Comparison of ENCODE assay signal across 1 cellular context in the genomic region with DNA sequence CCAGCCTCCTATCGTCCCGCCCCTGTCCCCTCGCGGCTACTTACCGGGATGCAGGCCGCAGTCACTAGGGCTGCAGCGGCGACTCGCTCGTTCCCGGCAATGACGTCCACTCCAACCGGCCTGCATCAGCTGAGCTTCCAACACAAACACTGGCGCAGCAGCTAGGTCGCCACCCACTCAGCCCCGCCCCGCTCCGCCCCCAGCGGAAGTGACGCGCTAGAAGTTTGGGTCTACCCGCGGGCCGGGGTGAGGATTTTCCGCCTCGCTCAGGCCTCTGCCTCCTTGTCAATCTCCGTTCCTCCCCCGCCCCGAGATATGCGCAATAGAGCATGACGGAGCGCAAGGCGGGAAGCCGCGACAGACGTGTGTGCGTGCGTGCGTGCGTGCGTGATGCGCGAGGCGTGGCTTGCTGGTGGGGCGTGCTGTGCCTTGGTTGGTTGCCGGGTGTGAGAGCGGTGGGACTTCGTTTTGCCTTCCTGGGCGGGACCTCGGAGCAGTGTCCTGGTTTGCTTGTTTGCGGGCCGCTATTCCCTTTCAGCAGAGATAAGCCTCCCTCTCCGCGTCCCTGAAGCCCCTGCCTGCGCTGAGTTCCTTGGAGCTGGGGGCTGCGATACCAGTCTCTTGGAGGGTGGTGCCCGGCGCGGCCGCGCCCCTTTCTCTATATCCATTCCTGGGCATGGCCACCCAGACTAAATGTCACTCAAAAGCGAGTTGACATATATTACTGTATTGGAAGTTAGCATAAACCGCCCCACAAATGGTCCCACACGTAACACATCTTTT.
TF ChIP-seq lines count a peak whose summit lies in the region.

A gene with protein sequence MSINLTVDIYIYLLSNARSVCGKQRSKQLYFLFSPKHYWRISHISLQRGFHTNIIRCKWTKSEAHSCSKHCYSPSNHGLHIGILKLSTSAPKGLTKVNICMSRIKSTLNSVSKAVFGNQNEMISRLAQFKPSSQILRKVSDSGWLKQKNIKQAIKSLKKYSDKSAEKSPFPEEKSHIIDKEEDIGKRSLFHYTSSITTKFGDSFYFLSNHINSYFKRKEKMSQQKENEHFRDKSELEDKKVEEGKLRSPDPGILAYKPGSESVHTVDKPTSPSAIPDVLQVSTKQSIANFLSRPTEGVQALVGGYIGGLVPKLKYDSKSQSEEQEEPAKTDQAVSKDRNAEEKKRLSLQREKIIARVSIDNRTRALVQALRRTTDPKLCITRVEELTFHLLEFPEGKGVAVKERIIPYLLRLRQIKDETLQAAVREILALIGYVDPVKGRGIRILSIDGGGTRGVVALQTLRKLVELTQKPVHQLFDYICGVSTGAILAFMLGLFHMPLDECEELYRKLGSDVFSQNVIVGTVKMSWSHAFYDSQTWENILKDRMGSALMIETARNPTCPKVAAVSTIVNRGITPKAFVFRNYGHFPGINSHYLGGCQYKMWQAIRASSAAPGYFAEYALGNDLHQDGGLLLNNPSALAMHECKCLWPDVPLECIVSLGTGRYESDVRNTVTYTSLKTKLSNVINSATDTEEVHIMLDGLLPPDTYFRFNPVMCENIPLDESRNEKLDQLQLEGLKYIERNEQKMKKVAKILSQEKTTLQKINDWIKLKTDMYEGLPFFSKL (minus strand): TSS at position 151 of the 783 bp plus-strand sequence. CDS start 10,644 bp downstream, outside the sequence.

TF ChIP-seq in K562, 482 proteins besides CTCF, POLR2A, EP300 and RAD21 (continued from another document and continues in another):
- TF ChIP-seq, protein P1, sequence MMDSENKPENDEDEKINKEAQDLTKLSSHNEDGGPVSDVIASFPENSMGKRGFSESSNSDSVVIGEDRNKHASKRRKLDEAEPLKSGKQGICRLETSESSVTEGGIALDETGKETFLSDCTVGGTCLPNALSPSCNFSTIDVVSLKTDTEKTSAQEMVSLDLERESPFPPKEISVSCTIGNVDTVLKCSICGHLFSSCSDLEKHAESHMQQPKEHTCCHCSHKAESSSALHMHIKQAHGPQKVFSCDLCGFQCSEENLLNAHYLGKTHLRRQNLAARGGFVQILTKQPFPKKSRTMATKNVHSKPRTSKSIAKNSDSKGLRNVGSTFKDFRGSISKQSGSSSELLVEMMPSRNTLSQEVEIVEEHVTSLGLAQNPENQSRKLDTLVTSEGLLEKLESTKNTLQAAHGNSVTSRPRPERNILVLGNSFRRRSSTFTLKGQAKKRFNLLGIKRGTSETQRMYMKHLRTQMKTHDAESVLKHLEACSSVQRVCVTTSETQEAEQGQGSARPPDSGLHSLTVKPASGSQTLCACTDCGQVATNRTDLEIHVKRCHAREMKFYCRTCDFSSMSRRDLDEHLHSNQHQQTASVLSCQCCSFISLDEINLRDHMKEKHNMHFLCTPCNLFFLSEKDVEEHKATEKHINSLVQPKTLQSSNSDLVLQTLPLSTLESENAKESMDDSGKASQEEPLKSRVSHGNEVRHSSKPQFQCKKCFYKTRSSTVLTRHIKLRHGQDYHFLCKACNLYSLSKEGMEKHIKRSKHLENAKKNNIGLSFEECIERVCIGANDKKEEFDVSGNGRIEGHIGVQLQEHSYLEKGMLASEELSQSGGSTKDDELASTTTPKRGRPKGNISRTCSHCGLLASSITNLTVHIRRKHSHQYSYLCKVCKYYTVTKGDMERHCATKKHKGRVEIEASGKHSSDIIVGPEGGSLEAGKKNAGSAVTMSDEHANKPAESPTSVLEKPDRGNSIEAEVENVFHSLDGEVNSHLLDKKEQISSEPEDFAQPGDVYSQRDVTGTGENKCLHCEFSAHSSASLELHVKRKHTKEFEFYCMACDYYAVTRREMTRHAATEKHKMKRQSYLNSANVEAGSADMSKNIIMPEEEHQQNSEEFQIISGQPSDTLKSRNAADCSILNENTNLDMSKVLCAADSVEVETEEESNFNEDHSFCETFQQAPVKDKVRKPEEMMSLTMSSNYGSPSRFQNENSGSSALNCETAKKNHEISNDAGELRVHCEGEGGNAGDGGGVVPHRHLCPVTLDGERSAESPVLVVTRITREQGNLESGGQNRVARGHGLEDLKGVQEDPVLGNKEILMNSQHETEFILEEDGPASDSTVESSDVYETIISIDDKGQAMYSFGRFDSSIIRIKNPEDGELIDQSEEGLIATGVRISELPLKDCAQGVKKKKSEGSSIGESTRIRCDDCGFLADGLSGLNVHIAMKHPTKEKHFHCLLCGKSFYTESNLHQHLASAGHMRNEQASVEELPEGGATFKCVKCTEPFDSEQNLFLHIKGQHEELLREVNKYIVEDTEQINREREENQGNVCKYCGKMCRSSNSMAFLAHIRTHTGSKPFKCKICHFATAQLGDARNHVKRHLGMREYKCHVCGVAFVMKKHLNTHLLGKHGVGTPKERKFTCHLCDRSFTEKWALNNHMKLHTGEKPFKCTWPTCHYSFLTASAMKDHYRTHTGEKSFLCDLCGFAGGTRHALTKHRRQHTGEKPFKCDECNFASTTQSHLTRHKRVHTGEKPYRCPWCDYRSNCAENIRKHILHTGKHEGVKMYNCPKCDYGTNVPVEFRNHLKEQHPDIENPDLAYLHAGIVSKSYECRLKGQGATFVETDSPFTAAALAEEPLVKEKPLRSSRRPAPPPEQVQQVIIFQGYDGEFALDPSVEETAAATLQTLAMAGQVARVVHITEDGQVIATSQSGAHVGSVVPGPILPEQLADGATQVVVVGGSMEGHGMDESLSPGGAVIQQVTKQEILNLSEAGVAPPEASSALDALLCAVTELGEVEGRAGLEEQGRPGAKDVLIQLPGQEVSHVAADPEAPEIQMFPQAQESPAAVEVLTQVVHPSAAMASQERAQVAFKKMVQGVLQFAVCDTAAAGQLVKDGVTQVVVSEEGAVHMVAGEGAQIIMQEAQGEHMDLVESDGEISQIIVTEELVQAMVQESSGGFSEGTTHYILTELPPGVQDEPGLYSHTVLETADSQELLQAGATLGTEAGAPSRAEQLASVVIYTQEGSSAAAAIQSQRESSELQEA (IDR thresholded peaks at IDR 0.05; ENCODE audit: low read depth) = no peak
- no peak for TF ChIP-seq PURB (CRISPR knock-in tag; IDR thresholded peaks at IDR 0.05; ENCODE audit: low read depth)
- TF ChIP-seq ZNF584 (CRISPR knock-in tag; IDR thresholded peaks at IDR 0.05; ENCODE audit: low read depth) = no peak
- TF ChIP-seq, protein P2, sequence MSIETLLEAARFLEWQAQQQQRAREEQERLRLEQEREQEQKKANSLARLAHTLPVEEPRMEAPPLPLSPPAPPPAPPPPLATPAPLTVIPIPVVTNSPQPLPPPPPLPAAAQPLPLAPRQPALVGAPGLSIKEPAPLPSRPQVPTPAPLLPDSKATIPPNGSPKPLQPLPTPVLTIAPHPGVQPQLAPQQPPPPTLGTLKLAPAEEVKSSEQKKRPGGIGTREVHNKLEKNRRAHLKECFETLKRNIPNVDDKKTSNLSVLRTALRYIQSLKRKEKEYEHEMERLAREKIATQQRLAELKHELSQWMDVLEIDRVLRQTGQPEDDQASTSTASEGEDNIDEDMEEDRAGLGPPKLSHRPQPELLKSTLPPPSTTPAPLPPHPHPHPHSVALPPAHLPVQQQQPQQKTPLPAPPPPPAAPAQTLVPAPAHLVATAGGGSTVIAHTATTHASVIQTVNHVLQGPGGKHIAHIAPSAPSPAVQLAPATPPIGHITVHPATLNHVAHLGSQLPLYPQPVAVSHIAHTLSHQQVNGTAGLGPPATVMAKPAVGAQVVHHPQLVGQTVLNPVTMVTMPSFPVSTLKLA (conservative IDR thresholded peaks at IDR 0.05) = peak; percentile 96 to 97
- TF ChIP-seq, protein P3, sequence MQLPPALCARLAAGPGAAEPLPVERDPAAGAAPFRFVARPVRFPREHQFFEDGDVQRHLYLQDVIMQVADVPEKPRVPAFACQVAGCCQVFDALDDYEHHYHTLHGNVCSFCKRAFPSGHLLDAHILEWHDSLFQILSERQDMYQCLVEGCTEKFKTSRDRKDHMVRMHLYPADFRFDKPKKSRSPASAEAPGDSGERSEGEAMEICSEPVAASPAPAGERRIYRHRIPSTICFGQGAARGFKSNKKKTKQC (CRISPR knock-in tag; IDR thresholded peaks at IDR 0.05) = peak; percentile 92
- TF ChIP-seq SRSF3 (IDR thresholded peaks at IDR 0.05; ENCODE audit: insufficient read depth, low read length) = no peak
- TF ChIP-seq U2AF1 (optimal IDR thresholded peaks at IDR 0.05; ENCODE audit: low read depth, low read length) = no peak
- TF ChIP-seq, protein P4, sequence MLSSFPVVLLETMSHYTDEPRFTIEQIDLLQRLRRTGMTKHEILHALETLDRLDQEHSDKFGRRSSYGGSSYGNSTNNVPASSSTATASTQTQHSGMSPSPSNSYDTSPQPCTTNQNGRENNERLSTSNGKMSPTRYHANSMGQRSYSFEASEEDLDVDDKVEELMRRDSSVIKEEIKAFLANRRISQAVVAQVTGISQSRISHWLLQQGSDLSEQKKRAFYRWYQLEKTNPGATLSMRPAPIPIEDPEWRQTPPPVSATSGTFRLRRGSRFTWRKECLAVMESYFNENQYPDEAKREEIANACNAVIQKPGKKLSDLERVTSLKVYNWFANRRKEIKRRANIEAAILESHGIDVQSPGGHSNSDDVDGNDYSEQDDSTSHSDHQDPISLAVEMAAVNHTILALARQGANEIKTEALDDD (IDR thresholded peaks at IDR 0.05) = no peak
- TF ChIP-seq, protein P5, sequence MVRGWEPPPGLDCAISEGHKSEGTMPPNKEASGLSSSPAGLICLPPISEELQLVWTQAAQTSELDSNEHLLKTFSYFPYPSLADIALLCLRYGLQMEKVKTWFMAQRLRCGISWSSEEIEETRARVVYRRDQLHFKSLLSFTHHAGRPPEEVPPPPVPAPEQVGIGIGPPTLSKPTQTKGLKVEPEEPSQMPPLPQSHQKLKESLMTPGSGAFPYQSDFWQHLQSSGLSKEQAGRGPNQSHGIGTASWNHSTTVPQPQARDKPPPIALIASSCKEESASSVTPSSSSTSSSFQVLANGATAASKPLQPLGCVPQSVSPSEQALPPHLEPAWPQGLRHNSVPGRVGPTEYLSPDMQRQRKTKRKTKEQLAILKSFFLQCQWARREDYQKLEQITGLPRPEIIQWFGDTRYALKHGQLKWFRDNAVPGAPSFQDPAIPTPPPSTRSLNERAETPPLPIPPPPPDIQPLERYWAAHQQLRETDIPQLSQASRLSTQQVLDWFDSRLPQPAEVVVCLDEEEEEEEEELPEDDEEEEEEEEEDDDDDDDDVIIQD (CRISPR knock-in tag; IDR thresholded peaks at IDR 0.05) = no peak
- TF ChIP-seq, protein P6, sequence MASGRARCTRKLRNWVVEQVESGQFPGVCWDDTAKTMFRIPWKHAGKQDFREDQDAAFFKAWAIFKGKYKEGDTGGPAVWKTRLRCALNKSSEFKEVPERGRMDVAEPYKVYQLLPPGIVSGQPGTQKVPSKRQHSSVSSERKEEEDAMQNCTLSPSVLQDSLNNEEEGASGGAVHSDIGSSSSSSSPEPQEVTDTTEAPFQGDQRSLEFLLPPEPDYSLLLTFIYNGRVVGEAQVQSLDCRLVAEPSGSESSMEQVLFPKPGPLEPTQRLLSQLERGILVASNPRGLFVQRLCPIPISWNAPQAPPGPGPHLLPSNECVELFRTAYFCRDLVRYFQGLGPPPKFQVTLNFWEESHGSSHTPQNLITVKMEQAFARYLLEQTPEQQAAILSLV (tag; IDR thresholded peaks at IDR 0.05) = no peak
- TF ChIP-seq, protein P7, sequence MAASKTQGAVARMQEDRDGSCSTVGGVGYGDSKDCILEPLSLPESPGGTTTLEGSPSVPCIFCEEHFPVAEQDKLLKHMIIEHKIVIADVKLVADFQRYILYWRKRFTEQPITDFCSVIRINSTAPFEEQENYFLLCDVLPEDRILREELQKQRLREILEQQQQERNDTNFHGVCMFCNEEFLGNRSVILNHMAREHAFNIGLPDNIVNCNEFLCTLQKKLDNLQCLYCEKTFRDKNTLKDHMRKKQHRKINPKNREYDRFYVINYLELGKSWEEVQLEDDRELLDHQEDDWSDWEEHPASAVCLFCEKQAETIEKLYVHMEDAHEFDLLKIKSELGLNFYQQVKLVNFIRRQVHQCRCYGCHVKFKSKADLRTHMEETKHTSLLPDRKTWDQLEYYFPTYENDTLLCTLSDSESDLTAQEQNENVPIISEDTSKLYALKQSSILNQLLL (CRISPR knock-in tag; IDR thresholded peaks at IDR 0.05; ENCODE audit: borderline replicate concordance) = no peak
- TF ChIP-seq ZNF766 (CRISPR knock-in tag; conservative IDR thresholded peaks at IDR 0.05) = no peak
- TF ChIP-seq CBX5 (IDR thresholded peaks at IDR 0.05; ENCODE audit: borderline replicate concordance, low read depth) = peak; percentile 11; the same call in 1 of the 2 replicates
- TF ChIP-seq HNRNPH1 (optimal IDR thresholded peaks at IDR 0.05; ENCODE audit: low read depth, low read length) = no peak
- TF ChIP-seq, protein P8, sequence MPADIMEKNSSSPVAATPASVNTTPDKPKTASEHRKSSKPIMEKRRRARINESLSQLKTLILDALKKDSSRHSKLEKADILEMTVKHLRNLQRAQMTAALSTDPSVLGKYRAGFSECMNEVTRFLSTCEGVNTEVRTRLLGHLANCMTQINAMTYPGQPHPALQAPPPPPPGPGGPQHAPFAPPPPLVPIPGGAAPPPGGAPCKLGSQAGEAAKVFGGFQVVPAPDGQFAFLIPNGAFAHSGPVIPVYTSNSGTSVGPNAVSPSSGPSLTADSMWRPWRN (IDR thresholded peaks at IDR 0.05; ENCODE audit: low read depth) = peak; percentile 56; the same call in 1 of the 2 replicates
- TF ChIP-seq TEAD4 (IDR thresholded peaks at IDR 0.05; ENCODE audit: low read length) = no peak; the same call in 1 of the 2 replicates
- TF ChIP-seq TEAD4 (CRISPR knock-in tag; IDR thresholded peaks at IDR 0.05; ENCODE audit: borderline replicate concordance) = no peak
- TF ChIP-seq, protein P9, sequence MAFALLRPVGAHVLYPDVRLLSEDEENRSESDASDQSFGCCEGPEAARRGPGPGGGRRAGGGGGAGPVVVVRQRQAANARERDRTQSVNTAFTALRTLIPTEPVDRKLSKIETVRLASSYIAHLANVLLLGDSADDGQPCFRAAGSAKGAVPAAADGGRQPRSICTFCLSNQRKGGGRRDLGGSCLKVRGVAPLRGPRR (CRISPR knock-in tag; IDR thresholded peaks at IDR 0.05) = no peak
- TF ChIP-seq ERF (CRISPR knock-in tag; IDR thresholded peaks at IDR 0.05) = peak; percentile 87; the same call in 1 of the 2 replicates
- no peak; the same call in 1 of the 2 replicates for TF ChIP-seq RUNX1 (IDR thresholded peaks at IDR 0.05; ENCODE audit: low read depth)
- peak; percentile 98 for TF ChIP-seq LCOR (CRISPR knock-in tag; IDR thresholded peaks at IDR 0.05)
- TF ChIP-seq ZNF165 (CRISPR knock-in tag; IDR thresholded peaks at IDR 0.05; ENCODE audit: borderline replicate concordance) = 0 out of 2 replicates have a peak, but pooled peaks have one; percentile 59
- no peak for TF ChIP-seq SMC3 (conservative IDR thresholded peaks at IDR 0.05; ENCODE audit: insufficient read depth, low read depth, low read length)
- TF ChIP-seq WHSC1 (IDR thresholded peaks at IDR 0.05; ENCODE audit: low read length) = no peak
- TF ChIP-seq BRD9 (IDR thresholded peaks at IDR 0.05; ENCODE audit: low read depth, partially characterized antibody) = peak; percentile 89
- TF ChIP-seq ZNF282 (CRISPR knock-in tag; IDR thresholded peaks at IDR 0.05) = no peak
